ENCODE assay signal across 8 cellular contexts in genomic region chr5:122704247-122705036, GRCh38.
DNase-seq lines count a peak whose midpoint lies in the region; ATAC-seq, FAIRE-seq and TF ChIP-seq lines count a peak whose summit lies in the region.

No MANE protein-coding gene starts in this region.

- no peaks in the 10 kb centered on the region for H3K36me3 ChIP-seq in kidney (ENCODE audit: control insufficient read depth in 1 of 2, insufficient read depth in 2 of 2, low read length in 2 of 2)
- H3K36me3 ChIP-seq in aorta (ENCODE audit: control insufficient read depth in 1 of 2, insufficient read depth in 2 of 2, low read length in 1 of 2): no peaks in the 10 kb centered on the region

- TF ChIP-seq POLR2A in NB4 (IDR thresholded peaks at IDR 0.05; ENCODE audit: extremely low read depth, insufficient read length): no peak

- no peak overlapping the region for H3K4me3 ChIP-seq in NB4 (ENCODE audit: low read depth, low read length)
- no peak overlapping the region for H3K4me3 ChIP-seq in kidney (ENCODE audit: low read length in 2 of 2)
- no peak overlapping the region for H3K4me3 ChIP-seq in aorta (ENCODE audit: low read length in 2 of 2)

- H3K9me3 ChIP-seq in kidney (ENCODE audit: control insufficient read depth in 1 of 2, low read length in 2 of 2) (no peaks in the 10 kb centered on the region), aorta (ENCODE audit: control insufficient read depth, low read length) (no peaks in the 10 kb centered on the region)

- H3K27me3 ChIP-seq in aorta (ENCODE audit: control insufficient read depth in 1 of 2, insufficient read depth in 2 of 2, low read length in 1 of 2): no peaks in the 10 kb centered on the region

- no peak overlapping the region for H3K9ac ChIP-seq in kidney (ENCODE audit: low read length in 2 of 2)

- peak; percentile 91 for FAIRE-seq in kidney (lab: Jason Lieb, UNC)

- intact Hi-C loops in kidney (cut with DNase I) (no loop called here), aorta (cut with DNase I) (no loop called here)

- TF ChIP-seq CTCF in NB4 (IDR thresholded peaks at IDR 0.05; ENCODE audit: low read depth, low read length) (peak; percentile 32), kidney (IDR thresholded peaks at IDR 0.05; ENCODE audit: borderline replicate concordance, extremely low read depth, insufficient read depth) (peak; percentile 58)

- peak; percentile 5 for DNase-seq in GDM1 (lab: John Stamatoyannopoulos, UW)
- peak; percentile 38 for DNase-seq in NB4 (ENCODE audit: low read depth)
- peak; percentile 59 for DNase-seq in astrocyte of the hippocampus (ENCODE audit: low read depth, low spot score)
- DNase-seq in kidney: no peak
- DNase-seq in aorta: no peak
- DNase-seq in stimulated activated naive CD4-positive, alpha-beta T cell treated with Interleukin-2 at 50 U/mL for 16 hours (lab: John Stamatoyannopoulos, UW): no peak

- no peaks in the 10 kb centered on the region for H3K4me1 ChIP-seq in kidney (ENCODE audit: control insufficient read depth in 1 of 2, insufficient read depth in 1 of 2, low read depth in 1 of 2, low read length in 2 of 2)
- no peaks in the 10 kb centered on the region for H3K4me1 ChIP-seq in aorta (ENCODE audit: control insufficient read depth in 1 of 2, insufficient read depth in 2 of 2, low read length in 2 of 2)

- 73 to 74% methylated on average over 4 of the region's 4 CpGs for WGBS in aorta, 2 donors

- no peak overlapping the region for H3K27ac ChIP-seq in kidney (ENCODE audit: low read depth in 2 of 2, low read length in 2 of 2)
- no peak overlapping the region for H3K27ac ChIP-seq in aorta (ENCODE audit: low read depth in 1 of 2, low read length in 2 of 2)

- peak; percentile 74 for ATAC-seq in aorta (ENCODE audit: low FRiP score)
- ATAC-seq in HG03442 (IDR thresholded peaks at IDR 0.05; ENCODE audit: unreplicated experiment): no peak
- no peak for ATAC-seq in HG02884 (IDR thresholded peaks at IDR 0.05; ENCODE audit: unreplicated experiment)

Comparison
In these comparisons a context has a peak if more than half of its experiments do, and no peak if none do; other contexts are left out.
1. DNase-seq: peak in GDM1 (single experiment), NB4 (single experiment) and astrocyte of the hippocampus (single experiment); none in kidney (single experiment), aorta (0 of 2) and stimulated activated naive CD4-positive, alpha-beta T cell treated with Interleukin-2 at 50 U/mL for 16 hours (single experiment).